Comparison of ENCODE assay signal across 8 cellular contexts in genomic region chr20:49484180-49485140, GRCh38. TPM values are rescaled to one million over a fixed set of nuclear protein-coding genes. Genes with fewer than 3 reads are reported as not detected.
DNase-seq lines count a peak whose midpoint lies in the region; ATAC-seq, FAIRE-seq and TF ChIP-seq lines count a peak whose summit lies in the region.

No MANE protein-coding gene starts in this region.

- TF ChIP-seq RAD21 in neural cell (conservative IDR thresholded peaks at IDR 0.05) = peak; percentile 91

- TF ChIP-seq EP300 in neural cell (conservative IDR thresholded peaks at IDR 0.05; ENCODE audit: poor library complexity, severe bottlenecking) = peak; percentile 51

- H3K36me3 ChIP-seq in neural cell (ENCODE audit: insufficient read depth, low read length) = no peaks in the 10 kb centered on the region

- TF ChIP-seq CTCF in fibroblast of the aortic adventitia (IDR thresholded peaks at IDR 0.05; ENCODE audit: insufficient read depth, low read length) (peak; percentile 70), neural cell (IDR thresholded peaks at IDR 0.05; ENCODE audit: poor library complexity, severe bottlenecking) (peak; percentile 98)

- ATAC-seq in GM18909 (IDR thresholded peaks at IDR 0.05; ENCODE audit: poor library complexity, unreplicated experiment) = no peak

- H3F3A ChIP-seq in neural cell (ENCODE audit: insufficient read depth, low read length, poor library complexity, severe bottlenecking) = no peaks in the 10 kb centered on the region

- no peaks in the 10 kb centered on the region for H3K9me2 ChIP-seq in neural cell (ENCODE audit: insufficient read depth, low read length)

- peak overlapping the region; percentile 76 for H3K27ac ChIP-seq in neural cell (ENCODE audit: low read length)

- peak overlapping the region; percentile 89 for H3K9ac ChIP-seq in neural cell (ENCODE audit: low read length)

- H3K4me3 ChIP-seq in fibroblast of the aortic adventitia (ENCODE audit: low read depth, low read length) (peak overlapping the region; percentile 56), neural cell (ENCODE audit: low read length) (peak overlapping the region; percentile 83)

- no peak for FAIRE-seq in RCC 7860 (lab: Jason Lieb, UNC)

- no peaks in the 10 kb centered on the region for H3K27me3 ChIP-seq in neural cell (ENCODE audit: insufficient read depth, low read depth, low read length)

- peak; percentile 94 for DNase-seq in DMS 273 (lab: John Stamatoyannopoulos, UW; ENCODE audit: unreplicated experiment)
- DNase-seq in KG1 (lab: John Stamatoyannopoulos, UW) = peak; percentile 14
- peak; percentile 54 for DNase-seq in RCC 7860 (ENCODE audit: low spot score)
- DNase-seq in activated gamma-delta T cell (lab: John Stamatoyannopoulos, UW) = peak; percentile 24
- DNase-seq in fibroblast of the aortic adventitia (ENCODE audit: low read depth) = peak; percentile 76
- DNase-seq in stromal cell of bone marrow (ENCODE audit: low read depth) = peak; percentile 46

- H2AFZ ChIP-seq in neural cell (ENCODE audit: low read depth, low read length) = peak overlapping the region; percentile 85

- no peaks in the 10 kb centered on the region for H3K9me3 ChIP-seq in neural cell (ENCODE audit: low read length)

- H3K79me2 ChIP-seq in neural cell (replicated peaks; ENCODE audit: insufficient read depth, low read length) = no peaks in the 10 kb centered on the region

- no peaks in the 10 kb centered on the region for H4K20me1 ChIP-seq in neural cell (ENCODE audit: insufficient read depth)

- H3K4me2 ChIP-seq in neural cell (ENCODE audit: low read length) = peak overlapping the region; percentile 60

TF ChIP-seq in neural cell, 6 proteins besides CTCF, POLR2A, EP300 and RAD21:
- TF ChIP-seq POLR2AphosphoS5 (IDR thresholded peaks at IDR 0.05) (peak; percentile 79), EZH2 (IDR thresholded peaks at IDR 0.05; ENCODE audit: borderline replicate concordance, insufficient read depth, low read length, poor library complexity, severe bottlenecking) (no peak), REST (IDR thresholded peaks at IDR 0.05; ENCODE audit: borderline replicate concordance) (peak; percentile 52), MXI1 (conservative IDR thresholded peaks at IDR 0.05; ENCODE audit: poor library complexity, severe bottlenecking) (peak; percentile 91), TAF1 (IDR thresholded peaks at IDR 0.05; ENCODE audit: low read depth) (peak; percentile 21), SMC3 (conservative IDR thresholded peaks at IDR 0.05; ENCODE audit: poor library complexity) (peak; percentile 97)

RNA-seq across cellular contexts. Expression of gene KCNB1, which starts 2.0 kb away (rescaled TPM):
- total RNA-seq in fibroblast of the aortic adventitia (ENCODE audit: low replicate concordance) = 0.27 and 0.41 TPM in 2 replicates
- polyA plus RNA-seq in neural cell = 3.6 and 4.4 TPM in 2 replicates
- 14.6 and 19.7 TPM in 2 replicates for polyA minus RNA-seq in neural cell

Comparison
In these comparisons a context has a peak if more than half of its experiments do, and no peak if none do; other contexts are left out.
1. DNase-seq: peak in every context shown above with its lines; median percentile 94 in DMS 273; 76 in fibroblast of the aortic adventitia; 54 in RCC 7860; 46 in stromal cell of bone marrow; 24 in activated gamma-delta T cell; 14 in KG1.